9 cellular contexts compared by ENCODE assay signal in the genomic region with DNA sequence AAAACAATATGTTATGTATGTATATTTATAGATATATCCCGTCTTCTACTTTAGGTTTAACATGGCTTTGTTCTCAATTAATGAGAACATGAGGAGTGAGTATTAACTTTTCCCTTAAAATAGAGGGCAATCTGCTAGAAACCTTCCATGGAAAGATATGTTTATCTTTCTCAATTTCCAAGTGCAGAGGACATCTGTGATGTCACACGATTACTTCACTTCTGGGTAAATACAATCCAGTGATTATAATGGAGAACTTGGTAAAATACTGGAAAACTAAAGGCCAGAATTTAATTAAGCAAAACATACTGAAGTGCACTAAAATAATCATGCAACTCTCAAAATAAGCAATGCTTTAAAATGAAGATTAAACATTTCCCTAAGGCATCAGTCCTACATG. TPM values are rescaled to one million over a fixed set of nuclear protein-coding genes. Genes with fewer than 3 reads are reported as not detected.
"Had no signal": no experiment of that assay in that cellular context is flagged by ENCODE, and none has a peak within 500 bp of the region (broad histone marks: within the 10 kb centered on the region; RNA-seq: fewer than 3 reads in every experiment).

No MANE protein-coding gene starts in this region.

- H3K4me3 ChIP-seq: GM12878 had no signal

- FAIRE-seq: G401.6, GM12878, GM12891, GM12892, GM18507, GM19239 had no signal

- DNase-seq: GDM1, GF-D8 had no signal

- ATAC-seq: GM12878 had no signal

RNA-seq across cellular contexts. Expression of a gene that starts 11.9 kb away (rescaled TPM):
- total RNA-seq: G401, GM12878 had no signal
- polyA plus RNA-seq: GM12878 had no signal
